Comparison of ENCODE assay signal across 12 cellular contexts in the genomic region with DNA sequence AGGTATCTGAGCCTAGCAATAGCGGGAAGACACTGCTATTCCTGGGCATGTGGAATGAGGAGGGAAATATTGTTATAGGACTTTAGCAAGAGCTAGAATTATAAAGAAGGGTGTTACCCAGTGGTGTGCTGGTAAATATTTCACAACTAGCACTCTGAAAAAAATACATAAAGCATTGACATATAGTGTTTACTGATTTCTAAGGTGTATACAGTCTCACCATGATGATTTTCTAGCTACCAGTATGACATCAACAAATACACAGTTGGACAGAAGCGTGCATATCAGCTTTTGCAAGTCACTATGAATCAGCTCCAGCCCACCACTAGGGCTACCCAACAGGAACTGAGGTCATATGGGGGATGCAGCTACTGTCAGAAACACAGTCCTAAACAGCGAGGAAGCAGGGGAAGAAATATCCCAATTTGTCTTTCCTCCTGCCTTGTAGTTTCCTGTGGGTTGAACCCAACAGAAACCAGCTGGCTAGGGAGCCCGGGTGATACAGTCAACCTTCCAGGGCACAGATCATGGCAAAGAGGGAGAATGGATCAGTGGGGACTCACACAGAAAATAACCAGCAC. TPM values are rescaled to one million over a fixed set of nuclear protein-coding genes. Genes with fewer than 3 reads are reported as not detected.
A peak's percentile ranks its signal among the peaks of the same experiment; 100 is the strongest.
DNase-seq lines count a peak whose midpoint lies in the region; ATAC-seq, FAIRE-seq and TF ChIP-seq lines count a peak whose summit lies in the region.
"Had no signal": no experiment of that assay in that cellular context is flagged by ENCODE, and none has a peak within 500 bp of the region (broad histone marks: within the 10 kb centered on the region; RNA-seq: fewer than 3 reads in every experiment).

No MANE protein-coding gene starts in this region.

- H3K4me1 Mint-ChIP-seq in nephron = peaks cover 26% of the 10 kb centered on the region

- ATAC-seq in DND-41 (ENCODE audit: insufficient read depth, low read depth) = peak; percentile 49; the same call in 1 of the 3 replicates
- peak; percentile 95 for ATAC-seq in K562
- no peak for ATAC-seq in GM18907 (IDR thresholded peaks at IDR 0.05; ENCODE audit: unreplicated experiment)
- no peak for ATAC-seq in HG02973 (IDR thresholded peaks at IDR 0.05; ENCODE audit: unreplicated experiment)
- no peak for ATAC-seq in HG03571 (IDR thresholded peaks at IDR 0.05; ENCODE audit: unreplicated experiment)
- ATAC-seq in upper lobe of left lung (ENCODE audit: low FRiP score in 2 of 2) = no peak

- H4K20me1 ChIP-seq in DND-41 (ENCODE audit: insufficient read depth, low read length) = no peaks in the 10 kb centered on the region
- no peaks in the 10 kb centered on the region for H4K20me1 ChIP-seq in K562 (replicated peaks; ENCODE audit: control insufficient read depth, insufficient read depth, low read length)

- H3K27me3 Mint-ChIP-seq in nephron (ENCODE audit: low read depth) = no peaks in the 10 kb centered on the region

- peak; percentile 98 for FAIRE-seq in K562 (lab: Jason Lieb, UNC)

- BruUV-seq in K562 (replicated peaks; lab: Mats Ljungman, UMichigan) = no TSS peak

- no peak for TF ChIP-seq RAD21 in K562 (CRISPR knock-in tag; conservative IDR thresholded peaks at IDR 0.05 in 1 of 2, IDR thresholded peaks at IDR 0.05 in 1 of 2)

- CTCF ChIA-PET in K562 (lab: Yijun Ruan, JAX; ENCODE audit: low intra/inter-chr PET ratio) = no interaction called here

- H2AFZ ChIP-seq in DND-41 (ENCODE audit: low read depth, low read length) (no peak overlapping the region), K562 (ENCODE audit: low read depth, low read length) (peak overlapping the region; percentile 86)
- H2AFZ ChIP-seq: PC-9 had no signal

- in situ Hi-C loops in K562 (cut with MboI) = no loop called here

- no peak overlapping the region for H3K4me3 Mint-ChIP-seq in nephron
- H3K4me3 Mint-ChIP-seq: activated CD4-positive, alpha-beta T cell treated with anti-CD3 and anti-CD28 coated beads, Interleukin-2, amount 10 ng/mL, durations not matched to agents 7 days and 5 days had no signal

- H3K36me3 ChIP-seq in DND-41 (ENCODE audit: insufficient read depth, low read length) = no peaks in the 10 kb centered on the region
- no peaks in the 10 kb centered on the region for H3K36me3 ChIP-seq in K562 (ENCODE audit: control insufficient read depth, insufficient read depth, low read length)
- no peaks in the 10 kb centered on the region for H3K36me3 ChIP-seq in upper lobe of left lung

- H3K4me3 ChIP-seq in DND-41 (ENCODE audit: low read depth in 1 of 2, low read length in 2 of 2) (no peak overlapping the region), K562 (no peak overlapping the region), upper lobe of left lung (no peak overlapping the region)
- H3K4me3 ChIP-seq: PC-9 had no signal

- peaks cover 14% of the 10 kb centered on the region for H3K36me3 Mint-ChIP-seq in nephron (ENCODE audit: low read depth)

- H3K27me3 ChIP-seq in DND-41 (ENCODE audit: insufficient read depth, low read length, poor library complexity) (no peaks in the 10 kb centered on the region), K562 (ENCODE audit: control insufficient read depth in 2 of 2, insufficient read depth in 2 of 2, low read length in 2 of 2) (no peaks in the 10 kb centered on the region), upper lobe of left lung (no peaks in the 10 kb centered on the region)

- DNase-seq in DND-41 = no peak
- DNase-seq in Kasumi-1 (lab: John Stamatoyannopoulos, UW) = peak; percentile 91 to 96
- peak; percentile 57 to 83 (median 64) for DNase-seq in K562 (ENCODE audit: extremely low read depth in 1 of 4, low spot score in 3 of 4)
- DNase-seq in upper lobe of left lung = no peak
- DNase-seq: activated CD4-positive, alpha-beta T cell treated with anti-CD3 and anti-CD28 coated beads, Interleukin-2, amount 10 ng/mL, durations not matched to agents 7 days and 5 days; MM.1S; PC-9; stimulated activated CD4-positive, alpha-beta T cell treated with anti-CD3 and anti-CD28 coated beads, Interleukin-4, amount 100 ng/mL, for 24 hours had no signal

- peak; percentile 62 for TF ChIP-seq POLR2A in K562 (conservative IDR thresholded peaks at IDR 0.05)
- TF ChIP-seq POLR2A in upper lobe of left lung (IDR thresholded peaks at IDR 0.05) = no peak

- POLR2A ChIA-PET in K562 (lab: Yijun Ruan, JAX) = interaction anchor here (1.3 to 1.6 kb wide), 2 partner anchors 11 to 15 kb away, joined by 3 to 5 read pairs; no protein-coding TSS in a partner anchor

- H3K79me2 ChIP-seq in DND-41 (ENCODE audit: insufficient read depth, low read length) (no peaks in the 10 kb centered on the region), K562 (ENCODE audit: control insufficient read depth, insufficient read depth, low read length) (no peaks in the 10 kb centered on the region)

- H3K27ac Mint-ChIP-seq in nephron = peak overlapping the region in 2 of 3 experiments; percentile 39 to 40
- H3K27ac Mint-ChIP-seq: activated CD4-positive, alpha-beta T cell treated with anti-CD3 and anti-CD28 coated beads, Interleukin-2, amount 10 ng/mL, durations not matched to agents 7 days and 5 days had no signal

- no peak overlapping the region for H3K27ac ChIP-seq in DND-41 (ENCODE audit: low read length)
- peak overlapping the region; percentile 98 for H3K27ac ChIP-seq in K562 (ENCODE audit: extremely low read depth, low read depth, low read length)
- H3K27ac ChIP-seq in upper lobe of left lung = no peak overlapping the region
- H3K27ac ChIP-seq: PC-9 had no signal

- H3K9me1 ChIP-seq in K562 (ENCODE audit: control insufficient read depth, insufficient read depth, low read length) = no peaks in the 10 kb centered on the region

- intact Hi-C loops in K562 (cut with micrococcal nuclease) = no loop called here

- peak; percentile 86 for TF ChIP-seq EP300 in K562 (IDR thresholded peaks at IDR 0.05; ENCODE audit: low read length)
- TF ChIP-seq EP300 in upper lobe of left lung (IDR thresholded peaks at IDR 0.05) = no peak

- 13% methylated on average over 4 of the region's 4 CpGs for WGBS in K562 (ENCODE audit: insufficient coverage, low coverage, missing lambda C conversion rate)
- 54 to 61% methylated on average over 4 of the region's 4 CpGs for WGBS in upper lobe of left lung, 2 donors

- H3K4me1 ChIP-seq in DND-41 (ENCODE audit: insufficient read depth, low read length) = no peaks in the 10 kb centered on the region
- peaks cover 0 to 46% of the 10 kb centered on the region in 2 experiments; a peak in 4 of 5 replicates for H3K4me1 ChIP-seq in K562 (replicated peaks in 1 of 2; ENCODE audit: control insufficient read depth in 2 of 2, insufficient read depth in 2 of 2, low read length in 2 of 2)
- H3K4me1 ChIP-seq in upper lobe of left lung = no peaks in the 10 kb centered on the region

- H3K9ac ChIP-seq in DND-41 (ENCODE audit: low read depth, low read length) = no peak overlapping the region
- H3K9ac ChIP-seq in K562 (ENCODE audit: insufficient read depth in 1 of 2, low read depth in 2 of 2, low read length in 2 of 2) = peak overlapping the region in 1 of 2 experiments; percentile 71; a peak in 3 of 4 replicates

- no peaks in the 10 kb centered on the region for H3K9me3 Mint-ChIP-seq in nephron

- no peak for TF ChIP-seq CTCF in DND-41 (IDR thresholded peaks at IDR 0.05; ENCODE audit: borderline replicate concordance, extremely low read depth, low read length, poor library complexity, severe bottlenecking)
- TF ChIP-seq CTCF in K562 (IDR thresholded peaks at IDR 0.05 in 2 of 3, conservative IDR thresholded peaks at IDR 0.05 in 1 of 3; ENCODE audit: insufficient read depth in 2 of 3, low read depth in 1 of 3, low read length in 3 of 3) = peak in 1 of 3 experiments; percentile 9; a peak in 1 of 6 replicates
- TF ChIP-seq CTCF in nephron (IDR thresholded peaks at IDR 0.05; ENCODE audit: unreplicated experiment in 3 of 3) = no peak
- no peak for TF ChIP-seq CTCF in upper lobe of left lung (IDR thresholded peaks at IDR 0.05)

- no peaks in the 10 kb centered on the region for H3K9me3 ChIP-seq in DND-41 (ENCODE audit: insufficient read depth, low read length, severe bottlenecking)
- peaks cover 3% of the 10 kb centered on the region for H3K9me3 ChIP-seq in K562 (replicated peaks; ENCODE audit: control insufficient read depth, insufficient read depth, low read depth, low read length)
- no peaks in the 10 kb centered on the region for H3K9me3 ChIP-seq in upper lobe of left lung

- H3K4me2 ChIP-seq in DND-41 (ENCODE audit: insufficient read depth, low read length) = no peak overlapping the region
- H3K4me2 ChIP-seq in K562 (ENCODE audit: insufficient read depth, low read length) = peak overlapping the region; percentile 67
- H3K4me2 ChIP-seq: PC-9 had no signal

RNA-seq across cellular contexts. Expression of a gene that starts 39.6 kb away (rescaled TPM):
- total RNA-seq in K562 (2011; cell fraction: chromatin; rRNA removed; ENCODE audit: low replicate concordance) = not detected in 2 replicates
- not detected in 2 replicates for total RNA-seq in K562 (2011; cell fraction: nucleolus; rRNA removed)
- not detected in 2 replicates for total RNA-seq in K562 (2011; cell fraction: nucleoplasm; rRNA removed)
- total RNA-seq in K562 (2014; rRNA removed) = not detected in 2 replicates
- total RNA-seq in K562 (2014; rRNA removed; fragmentation: Illumina TruSeq; extraction: Trizol) = 0.25 TPM in 1 of 2 replicates, not detected in the other
- not detected in 2 replicates for total RNA-seq in K562 (2015; rRNA removed; fragmentation: Illumina TruSeq; extraction: Trizol)
- 0.51 TPM in 1 of 2 replicates, not detected in the other for total RNA-seq in K562 (2021)
- 0.17 and 0.30 TPM in 2 replicates for polyA plus RNA-seq in K562 (2011; rRNA removed)
- polyA plus RNA-seq in K562 (2011; cell fraction: cytosol; rRNA removed) = 0.09 and 0.87 TPM in 2 replicates
- polyA plus RNA-seq in K562 (2011; cell fraction: nucleus; rRNA removed) = 0.37 and 0.38 TPM in 2 replicates
- 0.22 and 0.42 TPM in 2 replicates for polyA plus RNA-seq in K562 (2012)
- polyA plus RNA-seq in K562 (2014; fragmentation: Illumina TruSeq; extraction: Trizol) = 0.09 TPM in 1 of 2 replicates, not detected in the other
- under 1 TPM; 0.08 to 0.21 TPM for polyA plus RNA-seq in K562 (2014; fragmentation: Nextera tagmentation; extraction: Ambion mirVana)
- polyA plus RNA-seq in K562 (2014; rRNA removed) = 0.09 TPM in 1 of 2 replicates, not detected in the other
- polyA minus RNA-seq in K562 (2011; rRNA and poly(A)+ RNA removed) = 0.24 and 0.53 TPM in 2 replicates
- polyA minus RNA-seq in K562 (2011; cell fraction: cytosol; rRNA and poly(A)+ RNA removed) = not detected in 2 replicates
- polyA minus RNA-seq in K562 (2011; cell fraction: nucleus; rRNA and poly(A)+ RNA removed) = 0.40 TPM in 1 of 2 replicates, not detected in the other
- total RNA-seq in upper lobe of left lung = 10 to 100 TPM in 2 of 6 donors, 1 to 10 TPM in 3, under 1 TPM in 1; 0.89 to 45.1 (median 2.6) TPM

RNA-seq across cellular contexts. Expression of a gene that starts 46.3 kb away (rescaled TPM):
- total RNA-seq in K562 (2011; cell fraction: chromatin; rRNA removed; ENCODE audit: low replicate concordance) = 19.3 and 23.3 TPM in 2 replicates
- 30.1 and 30.4 TPM in 2 replicates for total RNA-seq in K562 (2011; cell fraction: nucleolus; rRNA removed)
- total RNA-seq in K562 (2011; cell fraction: nucleoplasm; rRNA removed) = 35.7 and 56.3 TPM in 2 replicates
- total RNA-seq in K562 (2014; rRNA removed) (140 and 146 TPM in 2 replicates), K562 (2014; rRNA removed; fragmentation: Illumina TruSeq; extraction: Trizol) (132 and 195 TPM in 2 replicates), K562 (2015; rRNA removed; fragmentation: Illumina TruSeq; extraction: Trizol) (312 and 351 TPM in 2 replicates), K562 (2021) (125 and 129 TPM in 2 replicates), upper lobe of left lung (100 to 1,000 TPM in 1 of 6 donors, 10 to 100 TPM in 5; 29.2 to 105 (median 79.4) TPM)
- polyA plus RNA-seq in K562 (2011; rRNA removed) (124 and 135 TPM in 2 replicates), K562 (2014; fragmentation: Illumina TruSeq; extraction: Trizol) (210 and 237 TPM in 2 replicates), K562 (2014; fragmentation: Nextera tagmentation; extraction: Ambion mirVana) (100 to 1,000 TPM; 560 to 670 TPM), K562 (2014; rRNA removed) (227 and 285 TPM in 2 replicates)
- 263 and 300 TPM in 2 replicates for polyA plus RNA-seq in K562 (2011; cell fraction: cytosol; rRNA removed)
- polyA plus RNA-seq in K562 (2011; cell fraction: nucleus; rRNA removed) = 86.7 and 94.9 TPM in 2 replicates
- 185 and 189 TPM in 2 replicates for polyA plus RNA-seq in K562 (2012)
- polyA minus RNA-seq in K562 (2011; rRNA and poly(A)+ RNA removed) = 69.5 and 81.5 TPM in 2 replicates
- 78.5 and 124 TPM in 2 replicates for polyA minus RNA-seq in K562 (2011; cell fraction: cytosol; rRNA and poly(A)+ RNA removed)
- polyA minus RNA-seq in K562 (2011; cell fraction: nucleus; rRNA and poly(A)+ RNA removed) = 28.1 and 49.5 TPM in 2 replicates

Comparison
In these comparisons a context has a peak if more than half of its experiments do, and no peak if none do; other contexts are left out.
1. ATAC-seq: peak in DND-41 (single experiment) and K562 (single experiment); none in GM18907 (single experiment), HG02973 (single experiment), HG03571 (single experiment) and upper lobe of left lung (0 of 2).
2. DNase-seq: peak in Kasumi-1 (2 of 2) and K562 (4 of 4); none in DND-41 (single experiment) and upper lobe of left lung (0 of 2).